Comparison of ENCODE assay signal across 8 cellular contexts in genomic region chr19:2236285-2237050, GRCh38. TPM values are rescaled to one million over a fixed set of nuclear protein-coding genes. Genes with fewer than 3 reads are reported as not detected.
DNase-seq lines count a peak whose midpoint lies in the region; ATAC-seq and TF ChIP-seq lines count a peak whose summit lies in the region.

A gene with protein sequence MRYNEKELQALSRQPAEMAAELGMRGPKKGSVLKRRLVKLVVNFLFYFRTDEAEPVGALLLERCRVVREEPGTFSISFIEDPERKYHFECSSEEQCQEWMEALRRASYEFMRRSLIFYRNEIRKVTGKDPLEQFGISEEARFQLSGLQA (minus strand): TSS chr19:2236329. CDS start chr19:2236248, 81 bp downstream.
A gene with protein sequence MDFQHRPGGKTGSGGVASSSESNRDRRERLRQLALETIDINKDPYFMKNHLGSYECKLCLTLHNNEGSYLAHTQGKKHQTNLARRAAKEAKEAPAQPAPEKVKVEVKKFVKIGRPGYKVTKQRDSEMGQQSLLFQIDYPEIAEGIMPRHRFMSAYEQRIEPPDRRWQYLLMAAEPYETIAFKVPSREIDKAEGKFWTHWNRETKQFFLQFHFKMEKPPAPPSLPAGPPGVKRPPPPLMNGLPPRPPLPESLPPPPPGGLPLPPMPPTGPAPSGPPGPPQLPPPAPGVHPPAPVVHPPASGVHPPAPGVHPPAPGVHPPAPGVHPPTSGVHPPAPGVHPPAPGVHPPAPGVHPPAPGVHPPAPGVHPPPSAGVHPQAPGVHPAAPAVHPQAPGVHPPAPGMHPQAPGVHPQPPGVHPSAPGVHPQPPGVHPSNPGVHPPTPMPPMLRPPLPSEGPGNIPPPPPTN (plus strand): TSS chr19:2236824. CDS start chr19:2243419, 6,595 bp downstream.

- peak within 1 kb of the TSS; percentile 59 for H2AFZ ChIP-seq in hepatocyte

- peaks cover 34% of the 10 kb centered on the region for H4K20me1 ChIP-seq in hepatocyte (ENCODE audit: insufficient read depth, poor library complexity, severe bottlenecking)

- ATAC-seq in GM18508 (IDR thresholded peaks at IDR 0.05; ENCODE audit: insufficient read depth, unreplicated experiment) (peak; percentile 34), HG03025 (IDR thresholded peaks at IDR 0.05; ENCODE audit: low FRiP score, unreplicated experiment) (peak; percentile 60)

- H3K79me2 ChIP-seq in hepatocyte: peaks cover 85% of the 10 kb centered on the region

- H3K4me3 ChIP-seq in hepatocyte: peak within 1 kb of the TSS; percentile 82

- H3K27me3 ChIP-seq in hepatocyte: no peaks in the 10 kb centered on the region

- under 1% methylated on average over 80 of the region's 84 CpGs for WGBS in hepatocyte (ENCODE audit: low lambda C conversion rate, missing lambda C conversion rate)

- peaks cover 49% of the 10 kb centered on the region for H3K4me1 ChIP-seq in hepatocyte (ENCODE audit: insufficient read depth)

- no peaks in the 10 kb centered on the region for H3K36me3 ChIP-seq in hepatocyte (replicated peaks; ENCODE audit: insufficient read depth, low read depth)

- peak; percentile 99 for TF ChIP-seq CTCF in 22Rv1 (IDR thresholded peaks at IDR 0.05)
- TF ChIP-seq CTCF in hepatocyte (IDR thresholded peaks at IDR 0.05; ENCODE audit: poor library complexity): peak; percentile 100

- no peaks in the 10 kb centered on the region for H3K9me3 ChIP-seq in hepatocyte (ENCODE audit: low read depth)

- H3K27ac ChIP-seq in 22Rv1 (peak within 1 kb of the TSS; percentile 96), hepatocyte (peak within 1 kb of the TSS; percentile 97)

- H3K4me2 ChIP-seq in hepatocyte: peak within 1 kb of the TSS; percentile 84

- H3K9me2 ChIP-seq in hepatocyte (replicated peaks; ENCODE audit: insufficient read depth): no peaks in the 10 kb centered on the region

- DNase-seq in NCI-H2081 (lab: John Stamatoyannopoulos, UW): peak; percentile 97
- DNase-seq in T1000 (lab: John Stamatoyannopoulos, UW): peak; percentile 99
- peak; percentile 99 for DNase-seq in astrocyte of the hippocampus (ENCODE audit: low read depth, low spot score)
- peak; percentile 99 for DNase-seq in hepatocyte (ENCODE audit: low spot score)
- DNase-seq in renal cortical epithelial cell (ENCODE audit: low read depth): peak; percentile 89

RNA-seq across cellular contexts. Expression of the first gene that starts in this region (rescaled TPM):
- total RNA-seq in hepatocyte: 142 and 165 TPM in 2 replicates
- polyA plus RNA-seq in hepatocyte: 190 and 207 TPM in 2 replicates
- 68.1 and 121 TPM in 2 replicates for total RNA-seq in renal cortical epithelial cell

RNA-seq across cellular contexts. Expression of the second gene that starts in this region (rescaled TPM):
- total RNA-seq in hepatocyte: 17.9 and 21.2 TPM in 2 replicates
- polyA plus RNA-seq in hepatocyte: 75.3 and 81.1 TPM in 2 replicates
- total RNA-seq in renal cortical epithelial cell: 21.0 and 39.2 TPM in 2 replicates

Comparison
In these comparisons a context has a peak if more than half of its experiments do, and no peak if none do; other contexts are left out.
1. Peak in every context shown above with its lines: DNase-seq, ATAC-seq, H3K4me3 ChIP-seq and H3K27ac ChIP-seq.